Comparison of ENCODE assay signal across 16 cellular contexts in genomic region chr12:100398307-100398706, GRCh38. TPM values are rescaled to one million over a fixed set of nuclear protein-coding genes. Genes with fewer than 3 reads are reported as not detected.
A peak's percentile ranks its signal among the peaks of the same experiment; 100 is the strongest.
DNase-seq lines count a peak whose midpoint lies in the region; ATAC-seq, FAIRE-seq and TF ChIP-seq lines count a peak whose summit lies in the region.
"Had no signal": no experiment of that assay in that cellular context is flagged by ENCODE, and none has a peak within 500 bp of the region (broad histone marks: within the 10 kb centered on the region; RNA-seq: fewer than 3 reads in every experiment).

No MANE protein-coding gene starts in this region.

- no peaks in the 10 kb centered on the region; the same call in 2 of the 3 replicates for H3K9me3 Mint-ChIP-seq in GM23338
- H3K9me3 Mint-ChIP-seq in progenitor cell of endocrine pancreas (ENCODE audit: low read depth), result no peaks in the 10 kb centered on the region
- no peaks in the 10 kb centered on the region for H3K9me3 Mint-ChIP-seq in CD8-positive, alpha-beta T cell
- H3K9me3 Mint-ChIP-seq: CD14-positive monocyte; CD8-positive, alpha-beta memory T cell had no signal

- H3K4me3 ChIP-seq in GM23338, result no peak overlapping the region
- no peak overlapping the region for H3K4me3 ChIP-seq in H1 (ENCODE audit: extremely low read depth in 1 of 4, insufficient read depth in 2 of 4, low read depth in 3 of 4, low read length in 4 of 4)
- no peak overlapping the region for H3K4me3 ChIP-seq in lung
- no peak overlapping the region for H3K4me3 ChIP-seq in small intestine (ENCODE audit: low read depth in 1 of 2, low read length in 2 of 2)
- no peak overlapping the region for H3K4me3 ChIP-seq in CD8-positive, alpha-beta T cell (ENCODE audit: low read depth, low read length)

- TF ChIP-seq POLR2A in H1 (IDR thresholded peaks at IDR 0.05; ENCODE audit: control extremely low read depth in 1 of 2, low read depth in 2 of 2, low read length in 2 of 2), result no peak

- CTCF ChIA-PET in H1 (lab: Charles Lee; ENCODE audit: partially characterized antibody), result interaction anchor here (0.7 to 3.2 kb wide), 7 partner anchors 13 to 275 kb away, joined by 3 to 18 read pairs (median 3); no protein-coding TSS in a partner anchor
- CTCF ChIA-PET in CD8-positive, alpha-beta T cell (lab: Charles Lee), result no interaction called here

- H3K4me2 ChIP-seq in GM23338 (no peak overlapping the region), H1 (ENCODE audit: insufficient read depth in 1 of 2, low read depth in 2 of 2, low read length in 2 of 2) (no peak overlapping the region)

- H3K9me3 ChIP-seq in H1 (ENCODE audit: insufficient read depth in 2 of 2, low read depth in 1 of 2, low read length in 1 of 2) (no peaks in the 10 kb centered on the region), lung (ENCODE audit: control insufficient read depth in 2 of 2, insufficient read depth in 1 of 2, low read length in 1 of 2) (no peaks in the 10 kb centered on the region), small intestine (ENCODE audit: control insufficient read depth, low read depth) (no peaks in the 10 kb centered on the region)
- H3K9me3 ChIP-seq in CD8-positive, alpha-beta T cell (ENCODE audit: low read length), result no peaks in the 10 kb centered on the region
- H3K9me3 ChIP-seq: Caco-2 had no signal

- no peak for TF ChIP-seq RAD21 in H1 (IDR thresholded peaks at IDR 0.05 in 1 of 2, conservative IDR thresholded peaks at IDR 0.05 in 1 of 2; ENCODE audit: low read depth in 2 of 2, low read length in 2 of 2)

- H3K27me3 ChIP-seq in GM23338 (ENCODE audit: insufficient read depth) (no peaks in the 10 kb centered on the region), H1 (replicated peaks in 1 of 4; ENCODE audit: control insufficient read depth in 3 of 4, extremely low read depth in 1 of 4, insufficient read depth in 3 of 4, low read length in 3 of 4) (no peaks in the 10 kb centered on the region), lung (ENCODE audit: control insufficient read depth, insufficient read depth) (no peaks in the 10 kb centered on the region), small intestine (ENCODE audit: control insufficient read depth in 2 of 2, insufficient read depth in 2 of 2, low read length in 2 of 2) (no peaks in the 10 kb centered on the region)
- no peaks in the 10 kb centered on the region for H3K27me3 ChIP-seq in CD8-positive, alpha-beta T cell (ENCODE audit: insufficient read depth, low read length)

- H2BK12ac ChIP-seq in H1 (ENCODE audit: low read depth, low read length), result no peak overlapping the region

- H3K18ac ChIP-seq in H1 (ENCODE audit: extremely low read depth, low read length), result no peak overlapping the region

- no peak overlapping the region for H3K9ac ChIP-seq in H1 (replicated peaks in 1 of 4; ENCODE audit: extremely low read depth in 1 of 4, low read depth in 3 of 4, low read length in 3 of 4)

- H2AK5ac ChIP-seq in H1 (ENCODE audit: low read depth, low read length), result no peak overlapping the region

- H2BK120ac ChIP-seq in H1 (replicated peaks; ENCODE audit: low read depth, low read length), result no peak overlapping the region

- no peaks in the 10 kb centered on the region for H3F3A ChIP-seq in GM23338 (replicated peaks; ENCODE audit: low read depth)

- no peak overlapping the region for H3K27ac Mint-ChIP-seq in GM23338
- H3K27ac Mint-ChIP-seq in progenitor cell of endocrine pancreas, result no peak overlapping the region
- H3K27ac Mint-ChIP-seq in CD8-positive, alpha-beta T cell, result no peak overlapping the region
- H3K27ac Mint-ChIP-seq: CD14-positive monocyte; CD8-positive, alpha-beta memory T cell had no signal

- H3K27ac ChIP-seq in GM23338 (ENCODE audit: low read depth) (no peak overlapping the region), H1 (ENCODE audit: low read depth, low read length) (no peak overlapping the region), lung (ENCODE audit: low read depth in 1 of 2, low read length in 1 of 2) (no peak overlapping the region), small intestine (ENCODE audit: low read depth in 1 of 2, low read length in 1 of 2) (peak overlapping the region; percentile 43 to 55)
- no peak overlapping the region for H3K27ac ChIP-seq in CD8-positive, alpha-beta T cell (ENCODE audit: low read depth, low read length)
- H3K27ac ChIP-seq: 22Rv1 had no signal

- no peak overlapping the region for H3K23ac ChIP-seq in H1 (ENCODE audit: insufficient read length)

- FAIRE-seq in H1 (lab: Jason Lieb, UNC) (no peak), small intestine (lab: Jason Lieb, UNC) (no peak)

- intact Hi-C loops in CD8-positive, alpha-beta T cell (cut with DNase I, micrococcal nuclease), result no loop called here

- TF ChIP-seq CTCF in GM23338 (conservative IDR thresholded peaks at IDR 0.05; ENCODE audit: low read depth in 2 of 2) (no peak), H1 (IDR thresholded peaks at IDR 0.05; ENCODE audit: control extremely low read depth in 1 of 3, insufficient read depth in 1 of 3, low read depth in 1 of 3, low read length in 3 of 3) (no peak), lung (IDR thresholded peaks at IDR 0.05; ENCODE audit: control extremely low read depth, extremely low read depth) (no peak), progenitor cell of endocrine pancreas (IDR thresholded peaks at IDR 0.05; ENCODE audit: unreplicated experiment) (no peak)
- TF ChIP-seq CTCF in CD8-positive, alpha-beta T cell (IDR thresholded peaks at IDR 0.05), result no peak

- H3K79me1 ChIP-seq in H1 (ENCODE audit: low read depth, low read length), result no peaks in the 10 kb centered on the region

- H3K4me3 Mint-ChIP-seq in GM23338 (no peak overlapping the region), progenitor cell of endocrine pancreas (ENCODE audit: low read depth) (no peak overlapping the region)
- H3K4me3 Mint-ChIP-seq in CD8-positive, alpha-beta T cell, result no peak overlapping the region
- H3K4me3 Mint-ChIP-seq: CD14-positive monocyte; CD8-positive, alpha-beta memory T cell had no signal

- DNase-seq in GM23338 (ENCODE audit: low spot score) (no peak), H1 (ENCODE audit: low read depth in 1 of 2, low spot score in 2 of 2) (no peak), lung (ENCODE audit: low spot score) (peak; percentile 7), small intestine (peak; percentile 92), progenitor cell of endocrine pancreas (ENCODE audit: low spot score, unreplicated experiment) (no peak), kidney glomerular epithelial cell (lab: John Stamatoyannopoulos, UW) (no peak)
- DNase-seq in CD8-positive, alpha-beta T cell, result no peak
- DNase-seq: Caco-2; CD8-positive, alpha-beta memory T cell; DMS53; GF-D8; H7 had no signal

- no peak overlapping the region for H3K14ac ChIP-seq in H1 (ENCODE audit: insufficient read length)

- TF ChIP-seq EP300 in H1 (IDR thresholded peaks at IDR 0.05; ENCODE audit: borderline replicate concordance in 1 of 2, low read depth in 2 of 2, low read length in 2 of 2), result no peak

- H3K4me1 Mint-ChIP-seq in GM23338, result peaks cover 24% of the 10 kb centered on the region
- H3K4me1 Mint-ChIP-seq in progenitor cell of endocrine pancreas (ENCODE audit: low read depth), result no peaks in the 10 kb centered on the region
- H3K4me1 Mint-ChIP-seq in CD8-positive, alpha-beta T cell (ENCODE audit: low read depth), result no peaks in the 10 kb centered on the region
- H3K4me1 Mint-ChIP-seq: CD14-positive monocyte; CD8-positive, alpha-beta memory T cell had no signal

- ATAC-seq in GM23338, result no peak
- no peak for ATAC-seq in lung (ENCODE audit: insufficient read depth, low FRiP score)
- ATAC-seq in CD8-positive, alpha-beta T cell, result no peak

- no peak overlapping the region for H4K91ac ChIP-seq in H1 (replicated peaks; ENCODE audit: insufficient read length, low read length)

- H3K56ac ChIP-seq in H1 (replicated peaks; ENCODE audit: insufficient read length, low read depth, low read length), result no peak overlapping the region

- no peak overlapping the region for H2BK5ac ChIP-seq in H1 (ENCODE audit: low read depth, low read length)

- no peak overlapping the region for H4K5ac ChIP-seq in H1 (ENCODE audit: insufficient read length, low read depth, low read length)

- H2AFZ ChIP-seq in GM23338 (peak overlapping the region; percentile 56; the same call in 1 of the 2 replicates), H1 (ENCODE audit: low read length) (peak overlapping the region; percentile 5; the same call in 1 of the 2 replicates)

- H3K4me1 ChIP-seq in GM23338 (ENCODE audit: insufficient read depth) (peaks cover 11% of the 10 kb centered on the region), H1 (replicated peaks in 1 of 4; ENCODE audit: control insufficient read depth in 3 of 4, insufficient read depth in 4 of 4, low read length in 3 of 4) (peaks cover 0 to 3% (median 1%) of the 10 kb centered on the region in 4 experiments; a peak in 4 of 7 replicates), lung (ENCODE audit: control insufficient read depth in 2 of 2, insufficient read depth in 2 of 2, low read length in 2 of 2) (peaks cover 0 to 2% of the 10 kb centered on the region in 2 donors), small intestine (ENCODE audit: control insufficient read depth in 2 of 2, insufficient read depth in 1 of 2, low read depth in 1 of 2, low read length in 1 of 2) (peaks cover 2% of the 10 kb centered on the region in 2 donors)
- H3K4me1 ChIP-seq in CD8-positive, alpha-beta T cell (ENCODE audit: insufficient read depth, low read length), result no peaks in the 10 kb centered on the region
- H3K4me1 ChIP-seq: Caco-2 had no signal

- H2BK15ac ChIP-seq in H1 (ENCODE audit: low read length), result no peak overlapping the region

- H3K79me2 ChIP-seq in GM23338 (replicated peaks; ENCODE audit: insufficient read depth), result no peaks in the 10 kb centered on the region
- H3K79me2 ChIP-seq in H1 (ENCODE audit: control insufficient read depth in 1 of 2, insufficient read depth in 2 of 2, low read length in 2 of 2), result no peaks in the 10 kb centered on the region

- H2BK20ac ChIP-seq in H1 (ENCODE audit: low read length), result no peak overlapping the region

- H3K23me2 ChIP-seq in H1 (ENCODE audit: low read depth, low read length), result no peaks in the 10 kb centered on the region

- no peaks in the 10 kb centered on the region for H3K9me2 ChIP-seq in GM23338 (ENCODE audit: insufficient read depth)

- H3K4ac ChIP-seq in H1 (replicated peaks; ENCODE audit: insufficient read length, low read depth, low read length), result no peak overlapping the region

- H3K36me3 Mint-ChIP-seq in GM23338 (ENCODE audit: low read depth) (no peaks in the 10 kb centered on the region), progenitor cell of endocrine pancreas (ENCODE audit: insufficient read depth) (no peaks in the 10 kb centered on the region)
- no peaks in the 10 kb centered on the region for H3K36me3 Mint-ChIP-seq in CD8-positive, alpha-beta T cell
- H3K36me3 Mint-ChIP-seq: CD14-positive monocyte; CD8-positive, alpha-beta memory T cell had no signal

- H3K27me3 Mint-ChIP-seq in GM23338 (ENCODE audit: insufficient read depth, low read depth, poor library complexity), result peaks cover 1% of the 10 kb centered on the region
- no peaks in the 10 kb centered on the region for H3K27me3 Mint-ChIP-seq in progenitor cell of endocrine pancreas
- no peaks in the 10 kb centered on the region for H3K27me3 Mint-ChIP-seq in CD8-positive, alpha-beta T cell (ENCODE audit: low read depth)

- no peak overlapping the region for H4K8ac ChIP-seq in H1 (ENCODE audit: extremely low read depth, insufficient read depth, low read length)

- H4K20me1 ChIP-seq in GM23338 (replicated peaks; ENCODE audit: insufficient read depth), result no peaks in the 10 kb centered on the region
- H4K20me1 ChIP-seq in H1 (replicated peaks in 1 of 2; ENCODE audit: control insufficient read depth in 1 of 2, insufficient read depth in 2 of 2, low read length in 2 of 2), result no peaks in the 10 kb centered on the region

- H3K36me3 ChIP-seq in GM23338 (ENCODE audit: insufficient read depth) (no peaks in the 10 kb centered on the region), H1 (ENCODE audit: control insufficient read depth in 2 of 4, insufficient read depth in 4 of 4, low read length in 3 of 4) (no peaks in the 10 kb centered on the region), lung (ENCODE audit: control insufficient read depth in 2 of 2, insufficient read depth in 2 of 2, low read length in 2 of 2) (no peaks in the 10 kb centered on the region), small intestine (ENCODE audit: control insufficient read depth in 2 of 2, insufficient read depth in 2 of 2, low read length in 2 of 2) (no peaks in the 10 kb centered on the region)
- H3K36me3 ChIP-seq in CD8-positive, alpha-beta T cell (ENCODE audit: insufficient read depth, low read length), result no peaks in the 10 kb centered on the region

- POLR2A ChIA-PET in H1 (lab: Charles Lee; ENCODE audit: partially characterized antibody), result no interaction called here
- POLR2A ChIA-PET in CD8-positive, alpha-beta T cell (lab: Charles Lee), result no interaction called here

RNA-seq across cellular contexts. Expression of gene SLC17A8, which starts 41.4 kb away (rescaled TPM):
- total RNA-seq in GM23338 (2014; rRNA removed; shearing (Covaris generic)), result 0.24 TPM in 1 of 2 replicates, not detected in the other
- polyA plus RNA-seq in GM23338 (2016; fragmentation: Nextera tagmentation; extraction: Ambion mirVana) (0.05 TPM in 1 of 2 replicates, not detected in the other), H1 (2011; rRNA removed) (0.05 and 0.14 TPM in 2 replicates), lung (under 1 TPM; 0.02 to 0.06 TPM), small intestine (1 to 10 TPM in 2 of 3 donors, under 1 TPM in 1; 0.22 to 5.6 (median 1.4) TPM)
- 0.11 and 0.30 TPM in 2 replicates for total RNA-seq in H1 (2021; fragmentation: NEBNext Ultra II Directional; extraction: Animal tissue kit (Norgen Biotek cat#: 25700))
- polyA plus RNA-seq in H1 (2011; cell fraction: cytosol; rRNA removed), result 0.03 TPM
- polyA plus RNA-seq in H1 (2011; cell fraction: nucleus; rRNA removed), result not detected
- polyA plus RNA-seq in H1 (2012, experiment 1 of 2), result 0.12 to 0.14 TPM in 2 of 4 replicates, not detected in the others
- polyA plus RNA-seq in H1 (2012, experiment 2 of 2), result not detected
- 0.14 TPM for polyA plus RNA-seq in H1 (2013, experiment 1 of 2)
- 0.18 TPM for polyA plus RNA-seq in H1 (2013, experiment 2 of 2)
- polyA minus RNA-seq in H1 (2011; rRNA and poly(A)+ RNA removed), result 0.03 and 1.0 TPM in 2 replicates
- polyA minus RNA-seq in H1 (2011; cell fraction: cytosol; rRNA and poly(A)+ RNA removed), result not detected
- not detected for polyA minus RNA-seq in H1 (2011; cell fraction: nucleus; rRNA and poly(A)+ RNA removed)
- total RNA-seq in lung (10 to 100 TPM in 1 of 2 donors, under 1 TPM in 1; 0.43 to 14.8 TPM), progenitor cell of endocrine pancreas (1.2 and 1.5 TPM in 2 replicates)
- total RNA-seq in CD8-positive, alpha-beta T cell, result not detected
- total RNA-seq: A673; Caco-2; CD8-positive, alpha-beta memory T cell; H7 had no signal
- polyA plus RNA-seq: BJ; CD14-positive monocyte; CD8-positive, alpha-beta memory T cell had no signal

Comparison
In these comparisons a context has a peak if more than half of its experiments do, and no peak if none do; other contexts are left out.
1. DNase-seq: peak in lung (single experiment) and small intestine (single experiment); none in GM23338 (single experiment), H1 (0 of 2), progenitor cell of endocrine pancreas (single experiment), CD8-positive, alpha-beta T cell (0 of 7) and kidney glomerular epithelial cell (single experiment).
2. H3K27ac ChIP-seq: peak in small intestine (2 of 2); none in GM23338 (single experiment), H1 (single experiment), lung (0 of 2) and CD8-positive, alpha-beta T cell (single experiment).